10 cellular contexts compared by ENCODE assay signal in genomic region chrX:12426420-12426819, GRCh38.
"Had no signal": no experiment of that assay in that cellular context is flagged by ENCODE, and none has a peak within 500 bp of the region (broad histone marks: within the 10 kb centered on the region; RNA-seq: fewer than 3 reads in every experiment).

No MANE protein-coding gene starts in this region.

- H3K4me3 ChIP-seq: GM23248, GM23338, HAP-1 had no signal

- H3K9me3 ChIP-seq: HAP-1 had no signal

- H3K27ac ChIP-seq: GM23248 had no signal

- DNase-seq: GM23248, GOT3, H7, H9, HCEC 1CT, HFFc6 had no signal

- FAIRE-seq: H1, H54 had no signal

- H3K36me3 ChIP-seq: HAP-1 had no signal
